20 cellular contexts compared by ENCODE assay signal in genomic region chr3:85935171-85935570, GRCh38.
DNase-seq lines count a peak whose midpoint lies in the region; ATAC-seq and TF ChIP-seq lines count a peak whose summit lies in the region.
"Had no signal": no experiment of that assay in that cellular context is flagged by ENCODE, and none has a peak within 500 bp of the region (broad histone marks: within the 10 kb centered on the region; RNA-seq: fewer than 3 reads in every experiment).

No MANE protein-coding gene starts in this region.

- H3K4me1 ChIP-seq in HAP-1, result peaks cover 66% of the 10 kb centered on the region
- H3K4me1 ChIP-seq in Karpas-422 (ENCODE audit: low read length), result no peaks in the 10 kb centered on the region
- H3K4me1 ChIP-seq in smooth muscle cell (ENCODE audit: low read depth), result no peaks in the 10 kb centered on the region
- H3K4me1 ChIP-seq: BE2C; BLaER1 treated with 17β-estradiol and CSF1 and Interleukin-3, amounts not matched to agents 10 nM and 100 nM had no signal

- H3K27me3 ChIP-seq in HAP-1 (ENCODE audit: low read depth) (no peaks in the 10 kb centered on the region), Karpas-422 (ENCODE audit: low read length) (no peaks in the 10 kb centered on the region), smooth muscle cell (ENCODE audit: low read depth) (no peaks in the 10 kb centered on the region)
- H3K27me3 ChIP-seq: BE2C; BLaER1 treated with 17β-estradiol and CSF1 and Interleukin-3, amounts not matched to agents 10 nM and 100 nM had no signal

- in situ Hi-C loops in HAP-1 (cut with MboI; ENCODE audit: low sequenced_read_pairs), result no loop called here

- H3K4me3 ChIP-seq in HAP-1 (no peak overlapping the region), Karpas-422 (ENCODE audit: low read length) (no peak overlapping the region), smooth muscle cell (no peak overlapping the region)
- H3K4me3 ChIP-seq: BLaER1 treated with 17β-estradiol and CSF1 and Interleukin-3, amounts not matched to agents 10 nM and 100 nM; GM12878; GM23248 had no signal

- no peak overlapping the region for H3K27ac ChIP-seq in Karpas-422 (ENCODE audit: low read length)
- H3K27ac ChIP-seq in smooth muscle cell (ENCODE audit: low read depth), result no peak overlapping the region
- H3K27ac ChIP-seq: 22Rv1; BLaER1 treated with 17β-estradiol and CSF1 and Interleukin-3, amounts not matched to agents 10 nM and 100 nM; GM23248 had no signal

- no peak for TF ChIP-seq CTCF in smooth muscle cell (IDR thresholded peaks at IDR 0.05; ENCODE audit: borderline replicate concordance, insufficient read depth, poor library complexity, severe bottlenecking)

- H3K9me3 ChIP-seq in HAP-1 (no peaks in the 10 kb centered on the region), Karpas-422 (ENCODE audit: low read length) (peaks cover 11% of the 10 kb centered on the region), smooth muscle cell (replicated peaks; ENCODE audit: low read depth) (no peaks in the 10 kb centered on the region)
- H3K9me3 ChIP-seq: BE2C; BLaER1 treated with 17β-estradiol and CSF1 and Interleukin-3, amounts not matched to agents 10 nM and 100 nM had no signal

- no peak for ATAC-seq in HG03025 (IDR thresholded peaks at IDR 0.05; ENCODE audit: low FRiP score, unreplicated experiment)
- ATAC-seq: GM12878 had no signal

- no peaks in the 10 kb centered on the region; the same call in 1 of the 2 replicates for H3K9me2 ChIP-seq in Karpas-422 (replicated peaks; ENCODE audit: insufficient read depth, low read length)

- H3K79me2 ChIP-seq in Karpas-422 (ENCODE audit: low read length), result no peaks in the 10 kb centered on the region
- H3K79me2 ChIP-seq in smooth muscle cell (ENCODE audit: low read depth), result no peaks in the 10 kb centered on the region

- H2AFZ ChIP-seq in Karpas-422 (ENCODE audit: low read length) (no peak overlapping the region), smooth muscle cell (ENCODE audit: low read depth) (no peak overlapping the region)
- H2AFZ ChIP-seq: GM23248 had no signal

- no peak overlapping the region for H3K4me2 ChIP-seq in Karpas-422 (ENCODE audit: low read depth, low read length, poor library complexity, severe bottlenecking)
- no peak overlapping the region for H3K4me2 ChIP-seq in smooth muscle cell
- H3K4me2 ChIP-seq: BLaER1 treated with 17β-estradiol and CSF1 and Interleukin-3, amounts not matched to agents 10 nM and 100 nM had no signal

- WGBS in smooth muscle cell (ENCODE audit: low lambda C conversion rate), result 90% methylated on average over 1 of the region's 1 CpG

- DNase-seq in DMS79 treated with DMSO at 0.1 percent for 48 hours (lab: John Stamatoyannopoulos, UW) (peak; percentile 1), DMS79 (lab: John Stamatoyannopoulos, UW) (no peak), HAP-1 (ENCODE audit: low spot score in 2 of 2) (peak; percentile 71 to 99), foreskin melanocyte (peak; percentile 2), Karpas-422 (no peak), smooth muscle cell (lab: John Stamatoyannopoulos, UW; ENCODE audit: unreplicated experiment) (no peak)
- DNase-seq: BE2C; Calu3; CD4-positive, alpha-beta memory T cell; COR-L47; DMS53; EL; GDM1; GM23248; H9; HFFc6 had no signal

- H3F3A ChIP-seq in smooth muscle cell (ENCODE audit: low read depth), result no peaks in the 10 kb centered on the region

- H4K20me1 ChIP-seq in Karpas-422 (ENCODE audit: insufficient read depth, low read depth, low read length) (no peaks in the 10 kb centered on the region), smooth muscle cell (ENCODE audit: low read depth) (no peaks in the 10 kb centered on the region)
- H4K20me1 ChIP-seq: BLaER1 treated with 17β-estradiol and CSF1 and Interleukin-3, amounts not matched to agents 10 nM and 100 nM had no signal

- H3K9ac ChIP-seq in Karpas-422 (ENCODE audit: low read length) (no peak overlapping the region), smooth muscle cell (ENCODE audit: low read depth) (no peak overlapping the region)
- H3K9ac ChIP-seq: BLaER1 treated with 17β-estradiol and CSF1 and Interleukin-3, amounts not matched to agents 10 nM and 100 nM; GM23248 had no signal

- H3K36me3 ChIP-seq in HAP-1 (replicated peaks) (no peaks in the 10 kb centered on the region), Karpas-422 (ENCODE audit: insufficient read depth, low read length) (no peaks in the 10 kb centered on the region), smooth muscle cell (ENCODE audit: low read depth) (no peaks in the 10 kb centered on the region)
- H3K36me3 ChIP-seq: BE2C; BLaER1 treated with 17β-estradiol and CSF1 and Interleukin-3, amounts not matched to agents 10 nM and 100 nM had no signal

Comparison
In these comparisons a context has a peak if more than half of its experiments do, and no peak if none do; other contexts are left out.
1. DNase-seq: peak in DMS79 treated with DMSO at 0.1 percent for 48 hours (single experiment), HAP-1 (2 of 2) and foreskin melanocyte (single experiment); none in DMS79 (single experiment), Karpas-422 (single experiment) and smooth muscle cell (single experiment).